In the genomic region with DNA sequence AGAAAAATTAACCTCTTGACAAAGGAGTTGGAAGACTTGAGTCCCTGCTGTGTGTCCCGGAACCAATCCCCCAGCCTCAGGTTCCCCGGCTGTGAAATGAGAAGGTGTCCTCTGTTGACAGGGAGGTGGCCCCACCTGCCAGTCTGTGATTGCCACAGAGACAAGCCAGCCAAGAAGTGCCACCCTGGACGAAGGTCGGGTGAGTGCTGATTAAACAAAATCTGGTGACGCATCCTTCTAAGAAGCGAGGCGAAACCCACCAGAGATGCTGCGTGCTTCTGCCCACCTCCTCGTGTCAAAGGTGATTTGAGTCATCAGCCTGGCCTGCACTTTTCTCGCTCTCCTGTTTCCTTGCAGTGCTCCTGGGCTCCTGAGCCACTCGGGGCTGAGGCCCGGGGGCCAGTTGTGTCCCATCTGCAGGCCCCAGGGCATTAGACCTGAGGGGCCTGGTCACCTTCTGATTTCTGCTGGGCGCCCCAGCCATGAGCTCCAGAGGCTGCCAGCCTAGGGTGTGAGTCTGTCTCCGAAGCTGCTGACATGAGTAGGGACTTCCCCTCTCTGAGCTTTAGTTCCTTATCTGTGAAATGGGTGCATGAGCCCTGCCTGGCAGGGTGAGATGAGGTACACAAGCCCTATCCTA, we compare ENCODE assay signal across 8 cellular contexts. TPM values are rescaled to one million over a fixed set of nuclear protein-coding genes. Genes with fewer than 3 reads are reported as not detected.
DNase-seq lines count a peak whose midpoint lies in the region; ATAC-seq, FAIRE-seq and TF ChIP-seq lines count a peak whose summit lies in the region.

No MANE protein-coding gene starts in this region.

- TF ChIP-seq CTCF in SU-DHL-6 (IDR thresholded peaks at IDR 0.05; ENCODE audit: insufficient read depth, low read length, poor library complexity, severe bottlenecking): no peak
- TF ChIP-seq CTCF in neutrophil (IDR thresholded peaks at IDR 0.05): no peak

- H3K79me2 ChIP-seq in SU-DHL-6 (ENCODE audit: insufficient read depth, low read length): peaks cover 94% of the 10 kb centered on the region

- H3K27ac ChIP-seq in SU-DHL-6 (ENCODE audit: low read depth, low read length) (peak overlapping the region; percentile 98), caudate nucleus (ENCODE audit: low read depth, low read length) (peak overlapping the region; percentile 92), neutrophil (peak overlapping the region; percentile 73)

- FAIRE-seq in urothelium cell line (lab: Jason Lieb, UNC) (no peak), frontal cortex (lab: Jason Lieb, UNC) (no peak)

- peak; percentile 51 for ATAC-seq in HG02610 (IDR thresholded peaks at IDR 0.05; ENCODE audit: unreplicated experiment)

- no peaks in the 10 kb centered on the region; the same call in 1 of the 2 replicates for H3K36me3 ChIP-seq in SU-DHL-6 (ENCODE audit: low read length)
- peaks cover 30% of the 10 kb centered on the region for H3K36me3 ChIP-seq in neutrophil

- no peak overlapping the region for H2AFZ ChIP-seq in SU-DHL-6 (ENCODE audit: low read depth, low read length, severe bottlenecking)

- H3K9me2 ChIP-seq in SU-DHL-6 (replicated peaks; ENCODE audit: insufficient read depth, low read length): no peaks in the 10 kb centered on the region

- TF ChIP-seq POLR2A in GM15510 (IDR thresholded peaks at IDR 0.05; ENCODE audit: borderline replicate concordance, extremely low read depth, insufficient read length): peak; percentile 38

- no peaks in the 10 kb centered on the region for H3K27me3 ChIP-seq in SU-DHL-6 (ENCODE audit: low read length)
- H3K27me3 ChIP-seq in neutrophil: no peaks in the 10 kb centered on the region

- H3K4me3 ChIP-seq in SU-DHL-6 (ENCODE audit: insufficient read depth, low read length, poor library complexity, severe bottlenecking) (peak overlapping the region; percentile 6), neutrophil (ENCODE audit: low read depth in 1 of 2, low read length in 1 of 2) (peak overlapping the region in 1 of 2 experiments; percentile 16)

- H4K20me1 ChIP-seq in SU-DHL-6 (ENCODE audit: low read depth, low read length): no peaks in the 10 kb centered on the region; the same call in 1 of the 2 replicates

- H3K9me3 ChIP-seq in SU-DHL-6 (ENCODE audit: insufficient read depth, low read length) (no peaks in the 10 kb centered on the region), neutrophil (no peaks in the 10 kb centered on the region)

- H3F3A ChIP-seq in SU-DHL-6 (ENCODE audit: insufficient read depth): peaks cover 44% of the 10 kb centered on the region

- H3K4me1 ChIP-seq in neutrophil (ENCODE audit: control insufficient read depth in 1 of 2, insufficient read depth in 1 of 2, low read depth in 1 of 2, low read length in 1 of 2): peaks cover 62 to 63% of the 10 kb centered on the region in 2 experiments

- H3K9ac ChIP-seq in SU-DHL-6 (ENCODE audit: low read length): peak overlapping the region; percentile 61

- DNase-seq in caudate nucleus (lab: John Stamatoyannopoulos, UW): no peak
- peak; percentile 64 for DNase-seq in urothelium cell line (ENCODE audit: low spot score)
- no peak for DNase-seq in frontal cortex (ENCODE audit: low spot score in 2 of 2)
- DNase-seq in ureter (ENCODE audit: low spot score): no peak

- H3K4me2 ChIP-seq in SU-DHL-6 (ENCODE audit: low read depth, low read length, poor library complexity, severe bottlenecking): peak overlapping the region; percentile 69

RNA-seq across cellular contexts. Expression of gene NEK6, which starts 28.7 kb away (rescaled TPM):
- total RNA-seq in frontal cortex (11.0 TPM), ureter (24.9 TPM)
